7 cellular contexts compared by ENCODE assay signal in genomic region chr19:10289167-10289835, GRCh38. TPM values are rescaled to one million over a fixed set of nuclear protein-coding genes. Genes with fewer than 3 reads are reported as not detected.
DNase-seq lines count a peak whose midpoint lies in the region; FAIRE-seq and TF ChIP-seq lines count a peak whose summit lies in the region.
"Had no signal": no experiment of that assay in that cellular context is flagged by ENCODE, and none has a peak within 500 bp of the region (broad histone marks: within the 10 kb centered on the region; RNA-seq: fewer than 3 reads in every experiment).

No MANE protein-coding gene starts in this region.

- intact Hi-C loops in kidney (cut with DNase I): no loop called here

- TF ChIP-seq CTCF in kidney (IDR thresholded peaks at IDR 0.05; ENCODE audit: borderline replicate concordance, extremely low read depth, insufficient read depth): no peak

- H3K9ac ChIP-seq in kidney (ENCODE audit: low read length in 2 of 2): peak overlapping the region in 1 of 2 donors; percentile 19

- WGBS in urinary bladder: under 1% methylated on average over 50 of the region's 50 CpGs

- DNase-seq in GF-D8 (lab: John Stamatoyannopoulos, UW): peak; percentile 75
- DNase-seq in NCI-H524 (lab: John Stamatoyannopoulos, UW): peak; percentile 79 to 87
- peak; percentile 51 for DNase-seq in activated T-helper 9 cell treated with anti-CD3 and anti-CD28 coated beads, Interleukin-2, amount 50 U/mL, for 16 hours (ENCODE audit: low read depth)
- DNase-seq in kidney: peak; percentile 87
- DNase-seq in ureter (ENCODE audit: low spot score): no peak

- H3K36me3 ChIP-seq in kidney (ENCODE audit: control insufficient read depth in 1 of 2, insufficient read depth in 2 of 2, low read length in 2 of 2): peaks cover 0 to 3% of the 10 kb centered on the region in 2 donors
- H3K36me3 ChIP-seq in urinary bladder (ENCODE audit: insufficient read depth): no peaks in the 10 kb centered on the region

- H3K27ac ChIP-seq in kidney (ENCODE audit: low read depth in 2 of 2, low read length in 2 of 2) (no peak overlapping the region), urinary bladder (ENCODE audit: low read depth) (no peak overlapping the region)

- H3K4me3 ChIP-seq in kidney (ENCODE audit: low read length in 2 of 2): peak overlapping the region in 1 of 2 donors; percentile 32
- peak overlapping the region; percentile 29 for H3K4me3 ChIP-seq in urinary bladder (ENCODE audit: low read depth, low read length)

- peaks cover 7 to 30% of the 10 kb centered on the region in 2 donors for H3K4me1 ChIP-seq in kidney (ENCODE audit: control insufficient read depth in 1 of 2, insufficient read depth in 1 of 2, low read depth in 1 of 2, low read length in 2 of 2)
- H3K4me1 ChIP-seq in urinary bladder (ENCODE audit: insufficient read depth): peaks cover 4% of the 10 kb centered on the region

- H3K9me3 ChIP-seq in kidney (ENCODE audit: control insufficient read depth in 1 of 2, low read length in 2 of 2): no peaks in the 10 kb centered on the region

- FAIRE-seq in kidney (lab: Jason Lieb, UNC): no peak
- FAIRE-seq: endometrium had no signal

RNA-seq across cellular contexts. Expression of gene ICAM5, which starts 0.5 kb away (rescaled TPM):
- 2.9 TPM for total RNA-seq in kidney
- polyA plus RNA-seq in kidney (ENCODE audit: insufficient read depth, low read depth, low replicate concordance): 0.34 TPM
- 0.53 TPM for total RNA-seq in urinary bladder
- polyA plus RNA-seq in urinary bladder: 1.8 TPM
- total RNA-seq in ureter: 1.8 TPM

RNA-seq across cellular contexts. Expression of gene ICAM4, which starts 2.5 kb away (rescaled TPM):
- total RNA-seq in kidney (0.85 TPM), urinary bladder (2.6 TPM), ureter (1.0 TPM)
- polyA plus RNA-seq in kidney (ENCODE audit: insufficient read depth, low read depth, low replicate concordance) (1.1 TPM), urinary bladder (1.4 TPM)

RNA-seq across cellular contexts. Expression of gene ICAM1, which starts 18.4 kb away (rescaled TPM):
- 50.3 TPM for total RNA-seq in kidney
- 16.3 TPM for polyA plus RNA-seq in kidney (ENCODE audit: insufficient read depth, low read depth, low replicate concordance)
- 7.7 TPM for total RNA-seq in urinary bladder
- 26.4 TPM for polyA plus RNA-seq in urinary bladder
- 20.4 TPM for total RNA-seq in ureter

RNA-seq across cellular contexts. Expression of gene ZGLP1, which starts 20.3 kb away (rescaled TPM):
- total RNA-seq in kidney (4.6 TPM), urinary bladder (1.1 TPM), ureter (6.3 TPM)
- polyA plus RNA-seq in kidney (ENCODE audit: insufficient read depth, low read depth, low replicate concordance) (5.5 TPM), urinary bladder (3.4 TPM)

RNA-seq across cellular contexts. Expression of gene FDX2, which starts 26.5 kb away (rescaled TPM):
- 20.1 TPM for total RNA-seq in kidney
- 88.4 TPM for polyA plus RNA-seq in kidney (ENCODE audit: insufficient read depth, low read depth, low replicate concordance)
- total RNA-seq in urinary bladder: 5.7 TPM
- 22.0 TPM for polyA plus RNA-seq in urinary bladder
- total RNA-seq in ureter: 25.8 TPM
